Comparison of ENCODE assay signal across 19 cellular contexts in genomic region chr10:96842896-96843723, GRCh38. TPM values are rescaled to one million over a fixed set of nuclear protein-coding genes. Genes with fewer than 3 reads are reported as not detected.
DNase-seq lines count a peak whose midpoint lies in the region; ATAC-seq, FAIRE-seq and TF ChIP-seq lines count a peak whose summit lies in the region.
"Had no signal": no experiment of that assay in that cellular context is flagged by ENCODE, and none has a peak within 500 bp of the region (broad histone marks: within the 10 kb centered on the region; RNA-seq: fewer than 3 reads in every experiment).

No MANE protein-coding gene starts in this region.

- no peak overlapping the region for H3K4ac ChIP-seq in H1 (replicated peaks; ENCODE audit: insufficient read length, low read depth, low read length)

- DNase-seq in MCF 10A (ENCODE audit: unreplicated experiment) (no peak), mammary epithelial cell (no peak), H1 (ENCODE audit: low read depth in 1 of 2, low spot score in 2 of 2) (no peak), right lobe of liver (peak in 2 of 3 donors; percentile 49 to 57), type B pancreatic cell (ENCODE audit: extremely low spot score, unreplicated experiment) (no peak), hippocampal formation (lab: John Stamatoyannopoulos, UW) (no peak), globus pallidus (ENCODE audit: low spot score) (no peak)
- no peak for DNase-seq in CD4-positive, alpha-beta memory T cell
- DNase-seq: activated effector memory CD4-positive, alpha-beta T cell treated with anti-CD3 and anti-CD28 coated beads, Interleukin-2, amount 50 U/mL, for 16 hours; CD8-positive, alpha-beta T cell; esophagus squamous epithelium; H7; head of caudate nucleus; kidney; NCI-H187; NCI-H446; SIG-M5; stimulated activated naive CD4-positive, alpha-beta T cell treated with Interleukin-2 at 50 U/mL for 16 hours had no signal

- TF ChIP-seq EP300 in H1 (IDR thresholded peaks at IDR 0.05; ENCODE audit: borderline replicate concordance in 1 of 2, low read depth in 2 of 2, low read length in 2 of 2): no peak

- peak overlapping the region; percentile 18 for H3K27ac Mint-ChIP-seq in MCF 10A (ENCODE audit: low read depth, unreplicated experiment)
- H3K27ac Mint-ChIP-seq in type B pancreatic cell: peak overlapping the region; percentile 22
- H3K27ac Mint-ChIP-seq in CD4-positive, alpha-beta memory T cell: peak overlapping the region in 2 of 7 donors; percentile 41 to 67
- H3K27ac Mint-ChIP-seq: CD8-positive, alpha-beta T cell; dendritic cell treated with granulocyte-macrophage colony-stimulating factor and Interleukin-4, amounts not matched to agents 40 ng/mL and 50 ng/mL, for 4 days had no signal

- H3K18ac ChIP-seq in H1 (ENCODE audit: extremely low read depth, low read length): no peak overlapping the region

- H3K4me2 ChIP-seq in mammary epithelial cell (ENCODE audit: insufficient read depth, low read depth, low read length) (no peak overlapping the region), H1 (ENCODE audit: insufficient read depth in 1 of 2, low read depth in 2 of 2, low read length in 2 of 2) (no peak overlapping the region)

- H4K8ac ChIP-seq in H1 (ENCODE audit: extremely low read depth, insufficient read depth, low read length): no peak overlapping the region

- H3K27me3 Mint-ChIP-seq in MCF 10A (ENCODE audit: insufficient read depth, unreplicated experiment) (no peaks in the 10 kb centered on the region), type B pancreatic cell (no peaks in the 10 kb centered on the region)
- H3K27me3 Mint-ChIP-seq in CD4-positive, alpha-beta memory T cell: no peaks in the 10 kb centered on the region
- H3K27me3 Mint-ChIP-seq: dendritic cell treated with granulocyte-macrophage colony-stimulating factor and Interleukin-4, amounts not matched to agents 40 ng/mL and 50 ng/mL, for 4 days had no signal

- H3K4me1 ChIP-seq in mammary epithelial cell (ENCODE audit: insufficient read depth, low read length): peaks cover 30% of the 10 kb centered on the region
- H3K4me1 ChIP-seq in H1 (replicated peaks in 1 of 4; ENCODE audit: control insufficient read depth in 3 of 4, insufficient read depth in 4 of 4, low read length in 3 of 4): peaks cover 4 to 9% (median 5%) of the 10 kb centered on the region in 4 experiments; a peak in 4 of 7 replicates
- H3K4me1 ChIP-seq in right lobe of liver: peaks cover 0 to 25% (median 10%) of the 10 kb centered on the region in 4 donors
- peaks cover 58% of the 10 kb centered on the region for H3K4me1 ChIP-seq in CD4-positive, alpha-beta memory T cell (ENCODE audit: insufficient read depth, low read length)

- H3K4me3 Mint-ChIP-seq in MCF 10A (ENCODE audit: unreplicated experiment) (no peak overlapping the region), type B pancreatic cell (peak overlapping the region; percentile 10)
- H3K4me3 Mint-ChIP-seq in CD4-positive, alpha-beta memory T cell: peak overlapping the region in 1 of 8 donors; percentile 32
- H3K4me3 Mint-ChIP-seq: CD8-positive, alpha-beta T cell; dendritic cell treated with granulocyte-macrophage colony-stimulating factor and Interleukin-4, amounts not matched to agents 40 ng/mL and 50 ng/mL, for 4 days had no signal

- H4K20me1 ChIP-seq in mammary epithelial cell (ENCODE audit: insufficient read depth, low read length) (no peaks in the 10 kb centered on the region), H1 (replicated peaks in 1 of 2; ENCODE audit: control insufficient read depth in 1 of 2, insufficient read depth in 2 of 2, low read length in 2 of 2) (peaks cover 2 to 3% of the 10 kb centered on the region in 2 experiments)

- intact Hi-C loops in MCF 10A (cut with micrococcal nuclease): no loop called here
- intact Hi-C loops in mammary epithelial cell (cut with micrococcal nuclease): no loop called here
- intact Hi-C loops in right lobe of liver (cut with DNase I): no loop called here
- intact Hi-C loops in CD4-positive, alpha-beta memory T cell (cut with micrococcal nuclease): no loop called here

- H3K9me3 ChIP-seq in mammary epithelial cell (replicated peaks; ENCODE audit: insufficient read depth, low read length): no peaks in the 10 kb centered on the region
- no peaks in the 10 kb centered on the region for H3K9me3 ChIP-seq in H1 (ENCODE audit: insufficient read depth in 2 of 2, low read depth in 1 of 2, low read length in 1 of 2)
- H3K9me3 ChIP-seq in right lobe of liver: no peaks in the 10 kb centered on the region
- H3K9me3 ChIP-seq in CD4-positive, alpha-beta memory T cell (ENCODE audit: control insufficient read depth in 1 of 2, low read length in 2 of 2): no peaks in the 10 kb centered on the region
- H3K9me3 ChIP-seq: esophagus squamous epithelium had no signal

- H3K9ac ChIP-seq in mammary epithelial cell (ENCODE audit: insufficient read depth, low read length) (no peak overlapping the region), H1 (replicated peaks in 1 of 4; ENCODE audit: extremely low read depth in 1 of 4, low read depth in 3 of 4, low read length in 3 of 4) (no peak overlapping the region)

- BruUV-seq in MCF 10A (replicated peaks; lab: Mats Ljungman, UMichigan) (no TSS peak), mammary epithelial cell (replicated peaks; lab: Mats Ljungman, UMichigan) (no TSS peak)

- H3K36me3 Mint-ChIP-seq in MCF 10A (ENCODE audit: insufficient read depth, unreplicated experiment) (no peaks in the 10 kb centered on the region), type B pancreatic cell (peaks cover 10% of the 10 kb centered on the region)
- peaks cover 2 to 3% of the 10 kb centered on the region in 2 donors for H3K36me3 Mint-ChIP-seq in CD4-positive, alpha-beta memory T cell

- no peak for TF ChIP-seq CTCF in MCF 10A (IDR thresholded peaks at IDR 0.05; ENCODE audit: unreplicated experiment)
- TF ChIP-seq CTCF in mammary epithelial cell (conservative IDR thresholded peaks at IDR 0.05 in 1 of 2, IDR thresholded peaks at IDR 0.05 in 1 of 2; ENCODE audit: extremely low read depth in 1 of 2, insufficient read depth in 1 of 2, low read depth in 1 of 2, low read length in 2 of 2): no peak
- TF ChIP-seq CTCF in H1 (IDR thresholded peaks at IDR 0.05; ENCODE audit: control extremely low read depth in 1 of 3, insufficient read depth in 1 of 3, low read depth in 1 of 3, low read length in 3 of 3): no peak
- no peak for TF ChIP-seq CTCF in right lobe of liver (IDR thresholded peaks at IDR 0.05)
- no peak for TF ChIP-seq CTCF in type B pancreatic cell (conservative IDR thresholded peaks at IDR 0.05)

- no peak for FAIRE-seq in H1 (lab: Jason Lieb, UNC)
- FAIRE-seq: kidney had no signal

- no peaks in the 10 kb centered on the region for H3K9me3 Mint-ChIP-seq in MCF 10A (ENCODE audit: unreplicated experiment)
- no peaks in the 10 kb centered on the region for H3K9me3 Mint-ChIP-seq in type B pancreatic cell
- peaks cover 0 to 2% (median 0%) of the 10 kb centered on the region in 8 donors for H3K9me3 Mint-ChIP-seq in CD4-positive, alpha-beta memory T cell
- H3K9me3 Mint-ChIP-seq: CD8-positive, alpha-beta T cell; dendritic cell treated with granulocyte-macrophage colony-stimulating factor and Interleukin-4, amounts not matched to agents 40 ng/mL and 50 ng/mL, for 4 days had no signal

- H3K14ac ChIP-seq in H1 (ENCODE audit: insufficient read length): no peak overlapping the region

- no peak overlapping the region for H2AFZ ChIP-seq in mammary epithelial cell (ENCODE audit: low read depth, low read length)
- no peak overlapping the region for H2AFZ ChIP-seq in H1 (ENCODE audit: low read length)

- ATAC-seq in right lobe of liver: peak; percentile 91 to 96 (median 93)
- ATAC-seq: CD8-positive, alpha-beta T cell had no signal

- peaks cover 25% of the 10 kb centered on the region for H3K4me1 Mint-ChIP-seq in MCF 10A (ENCODE audit: insufficient read depth, unreplicated experiment)
- peaks cover 31% of the 10 kb centered on the region for H3K4me1 Mint-ChIP-seq in type B pancreatic cell (ENCODE audit: unreplicated experiment)
- H3K4me1 Mint-ChIP-seq in CD4-positive, alpha-beta memory T cell: peaks cover 41 to 71% (median 60%) of the 10 kb centered on the region in 4 donors

- in situ Hi-C loops in mammary epithelial cell (cut with MboI; ENCODE audit: low sequenced_read_pairs in 2 of 2): loop anchor here in 1 of 2 donors (25.0 kb wide), 1 partner anchor 456 kb away; no protein-coding TSS in a partner anchor

- POLR2A ChIA-PET in MCF 10A (lab: Yijun Ruan, JAX) (interaction anchor here (1.2 kb wide), 1 partner anchor 10 kb away, joined by 3 read pairs; no protein-coding TSS in a partner anchor), H1 (lab: Charles Lee; ENCODE audit: partially characterized antibody) (interaction anchor here (0.6 to 3.6 kb wide), 2 partner anchors 10 to 102 kb away, joined by 3 to 16 read pairs; partner anchors contain the start of gene LCOR)
- POLR2A ChIA-PET in CD4-positive, alpha-beta memory T cell (lab: Charles Lee; ENCODE audit: partially characterized antibody): interaction anchor here (2.2 kb wide), 1 partner anchor 10 kb away, joined by 7 read pairs; the partner anchor contains the start of gene LCOR

- dilution Hi-C loops in mammary epithelial cell (cut with HindIII; ENCODE audit: low sequenced_read_pairs): no loop called here

- H2AK5ac ChIP-seq in H1 (ENCODE audit: low read depth, low read length): no peak overlapping the region

- H3K27ac ChIP-seq in mammary epithelial cell (ENCODE audit: insufficient read depth, low read depth, low read length): no peak overlapping the region
- peak overlapping the region; percentile 12; the same call in 1 of the 2 replicates for H3K27ac ChIP-seq in H1 (ENCODE audit: low read depth, low read length)
- peak overlapping the region; percentile 3 to 54 (median 50) for H3K27ac ChIP-seq in right lobe of liver
- H3K27ac ChIP-seq in CD4-positive, alpha-beta memory T cell (ENCODE audit: low read depth, low read length): no peak overlapping the region

- 98% methylated on average over 8 of the region's 8 CpGs for WGBS in mammary epithelial cell (ENCODE audit: low coverage, missing lambda C conversion rate)
- 85% methylated on average over 8 of the region's 8 CpGs; no CpG with 5 or more reads in 1 of the 2 experiments for WGBS in H1 (ENCODE audit: extremely low coverage in 1 of 2, insufficient coverage in 1 of 2, insufficient read length in 1 of 2, insufficient replicate concordance in 2 of 2, low coverage in 1 of 2, low lambda C conversion rate in 2 of 2, missing lambda C conversion rate in 1 of 2), 2 experiments
- WGBS in right lobe of liver (ENCODE audit: insufficient coverage, low coverage, low lambda C conversion rate, missing lambda C conversion rate): 34% methylated on average over 8 of the region's 8 CpGs

- no peak overlapping the region for H4K5ac ChIP-seq in H1 (ENCODE audit: insufficient read length, low read depth, low read length)

- peaks cover 2% of the 10 kb centered on the region; the same call in 1 of the 2 replicates for H3K79me1 ChIP-seq in H1 (ENCODE audit: low read depth, low read length)

- H2BK15ac ChIP-seq in H1 (ENCODE audit: low read length): no peak overlapping the region

- no peak for TF ChIP-seq POLR2A in H1 (IDR thresholded peaks at IDR 0.05; ENCODE audit: control extremely low read depth in 1 of 2, low read depth in 2 of 2, low read length in 2 of 2)
- no peak for TF ChIP-seq POLR2A in right lobe of liver (IDR thresholded peaks at IDR 0.05)

- H3K23me2 ChIP-seq in H1 (ENCODE audit: low read depth, low read length): no peaks in the 10 kb centered on the region; the same call in 1 of the 2 replicates

- H3K56ac ChIP-seq in H1 (replicated peaks; ENCODE audit: insufficient read length, low read depth, low read length): no peak overlapping the region

- H4K91ac ChIP-seq in H1 (replicated peaks; ENCODE audit: insufficient read length, low read length): no peak overlapping the region

- H3K79me2 ChIP-seq in mammary epithelial cell (ENCODE audit: insufficient read depth, low read length) (peaks cover 98% of the 10 kb centered on the region), H1 (ENCODE audit: control insufficient read depth in 1 of 2, insufficient read depth in 2 of 2, low read length in 2 of 2) (peaks cover 14 to 94% of the 10 kb centered on the region in 2 experiments; a peak in 3 of 4 replicates)

- H2BK12ac ChIP-seq in H1 (ENCODE audit: low read depth, low read length): no peak overlapping the region

- no peak overlapping the region for H3K4me3 ChIP-seq in mammary epithelial cell (replicated peaks in 1 of 3; ENCODE audit: insufficient read depth in 1 of 3, low read depth in 2 of 3, low read length in 3 of 3)
- H3K4me3 ChIP-seq in H1 (ENCODE audit: extremely low read depth in 1 of 4, insufficient read depth in 2 of 4, low read depth in 3 of 4, low read length in 4 of 4): no peak overlapping the region
- H3K4me3 ChIP-seq in right lobe of liver: peak overlapping the region in 2 of 3 donors; percentile 14 to 16
- H3K4me3 ChIP-seq in CD4-positive, alpha-beta memory T cell (ENCODE audit: low read length in 2 of 2): no peak overlapping the region
- H3K4me3 ChIP-seq: esophagus squamous epithelium had no signal

- no peak overlapping the region for H2BK5ac ChIP-seq in H1 (ENCODE audit: low read depth, low read length)

- peak overlapping the region; percentile 6 for H2BK120ac ChIP-seq in H1 (replicated peaks; ENCODE audit: low read depth, low read length)

- CTCF ChIA-PET in MCF 10A (lab: Yijun Ruan, JAX) (no interaction called here), mammary epithelial cell (lab: Charles Lee; ENCODE audit: low non-redundant PET) (no interaction called here), H1 (lab: Charles Lee; ENCODE audit: partially characterized antibody) (interaction anchor here (0.6 kb wide), 1 partner anchor 45 kb away, joined by 5 read pairs; no protein-coding TSS in a partner anchor)
- CTCF ChIA-PET in CD4-positive, alpha-beta memory T cell (lab: Charles Lee; ENCODE audit: partially characterized antibody): no interaction called here

- H3K36me3 ChIP-seq in mammary epithelial cell (ENCODE audit: insufficient read depth, low read length) (no peaks in the 10 kb centered on the region), H1 (ENCODE audit: control insufficient read depth in 2 of 4, insufficient read depth in 4 of 4, low read length in 3 of 4) (no peaks in the 10 kb centered on the region), right lobe of liver (no peaks in the 10 kb centered on the region)
- H3K36me3 ChIP-seq in CD4-positive, alpha-beta memory T cell (ENCODE audit: insufficient read depth, low read length): no peaks in the 10 kb centered on the region
- H3K36me3 ChIP-seq: esophagus squamous epithelium had no signal

- no peak overlapping the region for H2BK20ac ChIP-seq in H1 (ENCODE audit: low read length)

- no peak overlapping the region for H3K23ac ChIP-seq in H1 (ENCODE audit: insufficient read length)

- no peak for TF ChIP-seq RAD21 in H1 (IDR thresholded peaks at IDR 0.05 in 1 of 2, conservative IDR thresholded peaks at IDR 0.05 in 1 of 2; ENCODE audit: low read depth in 2 of 2, low read length in 2 of 2)

- H3K27me3 ChIP-seq in mammary epithelial cell (ENCODE audit: insufficient read depth, low read length): no peaks in the 10 kb centered on the region
- no peaks in the 10 kb centered on the region for H3K27me3 ChIP-seq in H1 (replicated peaks in 1 of 4; ENCODE audit: control insufficient read depth in 3 of 4, extremely low read depth in 1 of 4, insufficient read depth in 3 of 4, low read length in 3 of 4)
- no peaks in the 10 kb centered on the region for H3K27me3 ChIP-seq in right lobe of liver
- H3K27me3 ChIP-seq in CD4-positive, alpha-beta memory T cell (ENCODE audit: insufficient read depth, low read length): no peaks in the 10 kb centered on the region
- H3K27me3 ChIP-seq: esophagus squamous epithelium had no signal

RNA-seq across cellular contexts. Expression of gene LCOR, which starts 11.0 kb away (rescaled TPM):
- total RNA-seq in MCF 10A (2022) (33.9 and 40.4 TPM in 2 replicates), mammary epithelial cell (10 to 100 TPM; 32.3 to 41.3 TPM), right lobe of liver (10 to 100 TPM in 5 of 6 experiments, 1 to 10 TPM in 1; 8.6 to 16.3 (median 12.9) TPM), type B pancreatic cell (ENCODE audit: low replicate concordance) (53.6 and 55.1 TPM in 2 replicates)
- polyA plus RNA-seq in mammary epithelial cell (8.0 TPM), H1 (2011; rRNA removed) (3.0 and 4.7 TPM in 2 replicates)
- 35.0 TPM for polyA minus RNA-seq in mammary epithelial cell
- 21.9 and 25.5 TPM in 2 replicates for total RNA-seq in H1 (2021; fragmentation: NEBNext Ultra II Directional; extraction: Animal tissue kit (Norgen Biotek cat#: 25700))
- 4.5 TPM for polyA plus RNA-seq in H1 (2011; cell fraction: cytosol; rRNA removed)
- 6.2 TPM for polyA plus RNA-seq in H1 (2011; cell fraction: nucleus; rRNA removed)
- 4.3 to 7.6 TPM (median 5.9 TPM) in 4 replicates for polyA plus RNA-seq in H1 (2012, experiment 1 of 2)
- 0.45 TPM for polyA plus RNA-seq in H1 (2012, experiment 2 of 2)
- polyA plus RNA-seq in H1 (2013, experiment 1 of 2): 5.6 TPM
- polyA plus RNA-seq in H1 (2013, experiment 2 of 2): 5.2 TPM
- polyA minus RNA-seq in H1 (2011; rRNA and poly(A)+ RNA removed): 34.9 and 35.0 TPM in 2 replicates
- 15.0 TPM for polyA minus RNA-seq in H1 (2011; cell fraction: cytosol; rRNA and poly(A)+ RNA removed)
- 51.1 TPM for polyA minus RNA-seq in H1 (2011; cell fraction: nucleus; rRNA and poly(A)+ RNA removed)
- total RNA-seq in CD4-positive, alpha-beta memory T cell: 10 to 100 TPM; 44.1 to 44.9 TPM
- polyA plus RNA-seq in CD4-positive, alpha-beta memory T cell: 10 to 100 TPM; 15.0 to 21.1 TPM

Comparison
In these comparisons a context has a peak if more than half of its experiments do, and no peak if none do; other contexts are left out.
1. DNase-seq: peak in right lobe of liver (2 of 3); none in MCF 10A (single experiment), mammary epithelial cell (single experiment), H1 (0 of 2), type B pancreatic cell (single experiment), hippocampal formation (0 of 2), globus pallidus (single experiment) and CD4-positive, alpha-beta memory T cell (0 of 5).
2. H3K27ac ChIP-seq: peak in H1 (single experiment) and right lobe of liver (3 of 3); none in mammary epithelial cell (single experiment) and CD4-positive, alpha-beta memory T cell (single experiment).
3. H3K4me3 ChIP-seq: peak in right lobe of liver (2 of 3); none in mammary epithelial cell (0 of 3), H1 (0 of 4) and CD4-positive, alpha-beta memory T cell (0 of 2).